29 cellular contexts compared by ENCODE assay signal in genomic region chr2:37686792-37687595, GRCh38. TPM values are rescaled to one million over a fixed set of nuclear protein-coding genes. Genes with fewer than 3 reads are reported as not detected.
DNase-seq lines count a peak whose midpoint lies in the region; ATAC-seq lines count a peak whose summit lies in the region.
"Had no signal": no experiment of that assay in that cellular context is flagged by ENCODE, and none has a peak within 500 bp of the region (broad histone marks: within the 10 kb centered on the region; RNA-seq: fewer than 3 reads in every experiment).

No MANE protein-coding gene starts in this region.

- peak; percentile 42 to 63 for ATAC-seq in activated T-cell treated with anti-CD3 and anti-CD28 coated beads, Interleukin-2, amount 50 U/mL, for 4 hours
- ATAC-seq in stimulated activated effector memory CD8-positive, alpha-beta T cell treated with anti-CD3 and anti-CD28 coated beads, Interleukin-12 subunit alpha, Interleukin-12 subunit beta, amount 100 ng/mL, for 72 hours: peak; percentile 85
- ATAC-seq in stimulated activated naive B cell treated with anti-CD40 and anti-IgM and Interleukin-4, amounts not matched to agents 10 μg/mL and 1 μg/mL and 100 μg/mL, for 72 hours (replicated peaks): no peak
- ATAC-seq: esophagus mucosa; naive thymus-derived CD8-positive, alpha-beta T cell; sciatic nerve; stimulated activated memory B cell treated with anti-CD40 and anti-IgM and Interleukin-4, amounts not matched to agents 10 μg/mL and 1 μg/mL and 100 μg/mL, for 72 hours had no signal

- no peaks in the 10 kb centered on the region for H3K27me3 Mint-ChIP-seq in activated T-cell treated with anti-CD3 and anti-CD28 coated beads, Interleukin-2, amount 50 U/mL, for 4 hours (ENCODE audit: low read depth)
- peaks cover 0 to 6% of the 10 kb centered on the region in 2 donors for H3K27me3 Mint-ChIP-seq in stimulated activated naive B cell treated with anti-CD40 and anti-IgM and Interleukin-4, amounts not matched to agents 10 μg/mL and 1 μg/mL and 100 μg/mL, for 72 hours
- H3K27me3 Mint-ChIP-seq: activated CD4-positive, alpha-beta memory T cell treated with anti-CD3 and anti-CD28 coated beads for 36 hours; activated naive CD8-positive, alpha-beta T cell treated with anti-CD3 and anti-CD28 coated beads, Interleukin-2, amount 10 ng/mL, durations not matched to agents 7 days and 5 days; CD4-positive, CD25-positive, alpha-beta regulatory T cell; naive thymus-derived CD8-positive, alpha-beta T cell; progenitor cell of endocrine pancreas; stimulated activated memory B cell treated with anti-CD40 and anti-IgM and Interleukin-4, amounts not matched to agents 10 μg/mL and 1 μg/mL and 100 μg/mL, for 72 hours had no signal

- peaks cover 27% of the 10 kb centered on the region for H3K4me1 Mint-ChIP-seq in activated T-cell treated with anti-CD3 and anti-CD28 coated beads, Interleukin-2, amount 50 U/mL, for 4 hours (ENCODE audit: low read depth)
- peaks cover 41% of the 10 kb centered on the region for H3K4me1 Mint-ChIP-seq in stimulated activated effector memory CD8-positive, alpha-beta T cell treated with anti-CD3 and anti-CD28 coated beads, Interleukin-12 subunit alpha, Interleukin-12 subunit beta, amount 100 ng/mL, for 72 hours
- peaks cover 5 to 6% of the 10 kb centered on the region in 2 donors for H3K4me1 Mint-ChIP-seq in stimulated activated naive B cell treated with anti-CD40 and anti-IgM and Interleukin-4, amounts not matched to agents 10 μg/mL and 1 μg/mL and 100 μg/mL, for 72 hours

- DNase-seq in activated T-cell treated with anti-CD3 and anti-CD28 coated beads, Interleukin-2, amount 50 U/mL, for 4 hours: no peak
- no peak for DNase-seq in activated T-cell treated with anti-CD3 and anti-CD28 coated beads, Interleukin-2, amount 50 U/mL, for 1 hour
- DNase-seq in OCI-M1 (lab: John Stamatoyannopoulos, UW) (peak; percentile 15), fibroblast of peridontal ligament (ENCODE audit: extremely low read depth) (peak; percentile 37), SHP77 (lab: John Stamatoyannopoulos, UW) (no peak), NCI-H1105 treated with DMSO at 0.1 percent for 48 hours (lab: John Stamatoyannopoulos, UW) (no peak)
- no peak for DNase-seq in stimulated activated effector memory CD8-positive, alpha-beta T cell treated with anti-CD3 and anti-CD28 coated beads, Interleukin-12 subunit alpha, Interleukin-12 subunit beta, amount 100 ng/mL, for 72 hours (ENCODE audit: low spot score in 2 of 2)
- DNase-seq in stimulated activated naive B cell treated with anti-CD40 and anti-IgM and Interleukin-4, amounts not matched to agents 10 μg/mL and 1 μg/mL and 100 μg/mL, for 72 hours: no peak
- DNase-seq: activated CD4-positive, alpha-beta memory T cell treated with anti-CD3 and anti-CD28 coated beads for 36 hours; activated CD4-positive, CD25-positive, alpha-beta regulatory T cell; activated CD8-positive, alpha-beta memory T cell treated with anti-CD3 and anti-CD28 coated beads, Interleukin-2, amount 50 U/mL, for 48 hours; activated effector memory CD4-positive, alpha-beta T cell treated with Interleukin-2 at 50 U/mL for 16 hours; activated naive CD8-positive, alpha-beta T cell treated with anti-CD3 and anti-CD28 coated beads, Interleukin-2, amount 10 ng/mL, durations not matched to agents 7 days and 5 days; AML-193; CD4-positive, CD25-positive, alpha-beta regulatory T cell; DND-41; foreskin fibroblast; HCEC 1CT; Kasumi-1; left ventricle myocardium inferior; midbrain; MV-4-11; naive thymus-derived CD8-positive, alpha-beta T cell; NCI-H446 treated with DMSO at 0.1 percent for 48 hours; NCI-H774 had no signal

- no peak overlapping the region for H3K27ac Mint-ChIP-seq in stimulated activated effector memory CD8-positive, alpha-beta T cell treated with anti-CD3 and anti-CD28 coated beads, Interleukin-12 subunit alpha, Interleukin-12 subunit beta, amount 100 ng/mL, for 72 hours
- no peak overlapping the region for H3K27ac Mint-ChIP-seq in stimulated activated naive B cell treated with anti-CD40 and anti-IgM and Interleukin-4, amounts not matched to agents 10 μg/mL and 1 μg/mL and 100 μg/mL, for 72 hours
- H3K27ac Mint-ChIP-seq: activated CD4-positive, alpha-beta memory T cell treated with anti-CD3 and anti-CD28 coated beads for 36 hours; activated naive CD8-positive, alpha-beta T cell treated with anti-CD3 and anti-CD28 coated beads, Interleukin-2, amount 10 ng/mL, durations not matched to agents 7 days and 5 days; CD4-positive, CD25-positive, alpha-beta regulatory T cell; naive thymus-derived CD8-positive, alpha-beta T cell; progenitor cell of endocrine pancreas; stimulated activated memory B cell treated with anti-CD40 and anti-IgM and Interleukin-4, amounts not matched to agents 10 μg/mL and 1 μg/mL and 100 μg/mL, for 72 hours had no signal

- peaks cover 5% of the 10 kb centered on the region for H3K9me3 Mint-ChIP-seq in activated T-cell treated with anti-CD3 and anti-CD28 coated beads, Interleukin-2, amount 50 U/mL, for 4 hours
- H3K9me3 Mint-ChIP-seq in stimulated activated effector memory CD8-positive, alpha-beta T cell treated with anti-CD3 and anti-CD28 coated beads, Interleukin-12 subunit alpha, Interleukin-12 subunit beta, amount 100 ng/mL, for 72 hours: peaks cover 9% of the 10 kb centered on the region
- H3K9me3 Mint-ChIP-seq in stimulated activated naive B cell treated with anti-CD40 and anti-IgM and Interleukin-4, amounts not matched to agents 10 μg/mL and 1 μg/mL and 100 μg/mL, for 72 hours: peaks cover 0 to 3% of the 10 kb centered on the region in 2 donors
- H3K9me3 Mint-ChIP-seq: activated CD4-positive, alpha-beta memory T cell treated with anti-CD3 and anti-CD28 coated beads for 36 hours had no signal

- no peak overlapping the region for H3K4me3 Mint-ChIP-seq in activated T-cell treated with anti-CD3 and anti-CD28 coated beads, Interleukin-2, amount 50 U/mL, for 4 hours
- no peak overlapping the region for H3K4me3 Mint-ChIP-seq in stimulated activated effector memory CD8-positive, alpha-beta T cell treated with anti-CD3 and anti-CD28 coated beads, Interleukin-12 subunit alpha, Interleukin-12 subunit beta, amount 100 ng/mL, for 72 hours
- no peak overlapping the region for H3K4me3 Mint-ChIP-seq in stimulated activated naive B cell treated with anti-CD40 and anti-IgM and Interleukin-4, amounts not matched to agents 10 μg/mL and 1 μg/mL and 100 μg/mL, for 72 hours
- H3K4me3 Mint-ChIP-seq: activated CD4-positive, alpha-beta memory T cell treated with anti-CD3 and anti-CD28 coated beads for 36 hours; activated naive CD8-positive, alpha-beta T cell treated with anti-CD3 and anti-CD28 coated beads, Interleukin-2, amount 10 ng/mL, durations not matched to agents 7 days and 5 days; CD4-positive, CD25-positive, alpha-beta regulatory T cell; naive thymus-derived CD8-positive, alpha-beta T cell; stimulated activated memory B cell treated with anti-CD40 and anti-IgM and Interleukin-4, amounts not matched to agents 10 μg/mL and 1 μg/mL and 100 μg/mL, for 72 hours had no signal

- no peaks in the 10 kb centered on the region for H3K36me3 Mint-ChIP-seq in activated T-cell treated with anti-CD3 and anti-CD28 coated beads, Interleukin-2, amount 50 U/mL, for 4 hours (ENCODE audit: insufficient read depth)
- no peaks in the 10 kb centered on the region for H3K36me3 Mint-ChIP-seq in stimulated activated effector memory CD8-positive, alpha-beta T cell treated with anti-CD3 and anti-CD28 coated beads, Interleukin-12 subunit alpha, Interleukin-12 subunit beta, amount 100 ng/mL, for 72 hours
- H3K36me3 Mint-ChIP-seq in stimulated activated naive B cell treated with anti-CD40 and anti-IgM and Interleukin-4, amounts not matched to agents 10 μg/mL and 1 μg/mL and 100 μg/mL, for 72 hours: no peaks in the 10 kb centered on the region
- H3K36me3 Mint-ChIP-seq: activated CD4-positive, alpha-beta memory T cell treated with anti-CD3 and anti-CD28 coated beads for 36 hours; naive thymus-derived CD8-positive, alpha-beta T cell; stimulated activated memory B cell treated with anti-CD40 and anti-IgM and Interleukin-4, amounts not matched to agents 10 μg/mL and 1 μg/mL and 100 μg/mL, for 72 hours had no signal

RNA-seq across cellular contexts. Expression of gene CDC42EP3, which starts 15.6 kb away (rescaled TPM):
- total RNA-seq in activated T-cell treated with anti-CD3 and anti-CD28 coated beads, Interleukin-2, amount 50 U/mL, for 4 hours: 10 to 100 TPM; 31.6 to 58.1 (median 39.4) TPM

Comparison
In these comparisons a context has a peak if more than half of its experiments do, and no peak if none do; other contexts are left out.
1. ATAC-seq: peak in activated T-cell treated with anti-CD3 and anti-CD28 coated beads, Interleukin-2, amount 50 U/mL, for 4 hours (2 of 2) and stimulated activated effector memory CD8-positive, alpha-beta T cell treated with anti-CD3 and anti-CD28 coated beads, Interleukin-12 subunit alpha, Interleukin-12 subunit beta, amount 100 ng/mL, for 72 hours (single experiment); none in stimulated activated naive B cell treated with anti-CD40 and anti-IgM and Interleukin-4, amounts not matched to agents 10 μg/mL and 1 μg/mL and 100 μg/mL, for 72 hours (0 of 2).
2. DNase-seq: peak in OCI-M1 (single experiment) and fibroblast of peridontal ligament (single experiment); none in activated T-cell treated with anti-CD3 and anti-CD28 coated beads, Interleukin-2, amount 50 U/mL, for 4 hours (single experiment), activated T-cell treated with anti-CD3 and anti-CD28 coated beads, Interleukin-2, amount 50 U/mL, for 1 hour (single experiment), stimulated activated effector memory CD8-positive, alpha-beta T cell treated with anti-CD3 and anti-CD28 coated beads, Interleukin-12 subunit alpha, Interleukin-12 subunit beta, amount 100 ng/mL, for 72 hours (0 of 2), stimulated activated naive B cell treated with anti-CD40 and anti-IgM and Interleukin-4, amounts not matched to agents 10 μg/mL and 1 μg/mL and 100 μg/mL, for 72 hours (single experiment), SHP77 (0 of 2) and NCI-H1105 treated with DMSO at 0.1 percent for 48 hours (single experiment).